16 cellular contexts compared by ENCODE assay signal in the genomic region with DNA sequence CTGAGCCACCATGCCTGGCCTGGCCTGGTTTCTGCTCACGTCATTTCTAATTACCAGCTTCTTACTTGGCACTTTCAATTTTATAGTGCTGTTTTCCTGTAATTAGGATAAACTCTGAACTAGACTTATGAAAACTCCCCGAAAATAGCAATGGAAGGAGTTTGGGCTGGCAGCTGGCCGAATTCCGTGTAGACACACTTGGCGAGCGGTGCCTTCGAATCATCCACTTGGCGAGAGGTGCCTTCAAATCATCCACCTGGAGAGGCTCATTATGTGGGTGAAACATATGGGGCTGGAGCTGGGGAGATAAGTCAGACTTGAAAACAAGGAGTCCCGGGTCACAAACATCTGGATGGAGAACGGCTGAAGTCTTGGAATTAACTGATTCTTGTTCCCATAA.
DNase-seq lines count a peak whose midpoint lies in the region; ATAC-seq and TF ChIP-seq lines count a peak whose summit lies in the region.
"Had no signal": no experiment of that assay in that cellular context is flagged by ENCODE, and none has a peak within 500 bp of the region (broad histone marks: within the 10 kb centered on the region; RNA-seq: fewer than 3 reads in every experiment).

No MANE protein-coding gene starts in this region.

- H3K27me3 Mint-ChIP-seq in stimulated activated naive B cell treated with anti-CD40 and anti-IgM and Interleukin-4, amounts not matched to agents 10 μg/mL and 1 μg/mL and 100 μg/mL, for 72 hours: peaks cover 7 to 25% of the 10 kb centered on the region in 2 donors
- H3K27me3 Mint-ChIP-seq: CD4-positive, CD25-positive, alpha-beta regulatory T cell had no signal

- H3K4me2 ChIP-seq in osteoblast (ENCODE audit: insufficient read depth, low read length): no peak overlapping the region
- H3K4me2 ChIP-seq: BLaER1 treated with 17β-estradiol and CSF1 and Interleukin-3, amounts not matched to agents 10 nM and 100 nM; GM23338 had no signal

- H2AFZ ChIP-seq in osteoblast (ENCODE audit: low read length): no peak overlapping the region
- H2AFZ ChIP-seq: GM23338 had no signal

- H3K36me3 Mint-ChIP-seq in stimulated activated naive B cell treated with anti-CD40 and anti-IgM and Interleukin-4, amounts not matched to agents 10 μg/mL and 1 μg/mL and 100 μg/mL, for 72 hours: no peaks in the 10 kb centered on the region
- H3K36me3 Mint-ChIP-seq: CD4-positive, CD25-positive, alpha-beta regulatory T cell had no signal

- H3K27ac ChIP-seq in osteoblast (ENCODE audit: low read depth, low read length): peak overlapping the region; percentile 9
- H3K27ac ChIP-seq: 22Rv1; BLaER1 treated with 17β-estradiol and CSF1 and Interleukin-3, amounts not matched to agents 10 nM and 100 nM had no signal

- H3K4me3 ChIP-seq in fibroblast of mammary gland (ENCODE audit: control insufficient read depth, low read depth, low read length) (no peak overlapping the region), osteoblast (ENCODE audit: insufficient read depth, low read length) (no peak overlapping the region)
- H3K4me3 ChIP-seq: BLaER1 treated with 17β-estradiol and CSF1 and Interleukin-3, amounts not matched to agents 10 nM and 100 nM; GM23338 had no signal

- no peaks in the 10 kb centered on the region for H3K9me3 ChIP-seq in osteoblast (ENCODE audit: low read depth, low read length)
- H3K9me3 ChIP-seq: BLaER1 treated with 17β-estradiol and CSF1 and Interleukin-3, amounts not matched to agents 10 nM and 100 nM had no signal

- no peak overlapping the region for H3K27ac Mint-ChIP-seq in stimulated activated naive B cell treated with anti-CD40 and anti-IgM and Interleukin-4, amounts not matched to agents 10 μg/mL and 1 μg/mL and 100 μg/mL, for 72 hours
- H3K27ac Mint-ChIP-seq: CD4-positive, CD25-positive, alpha-beta regulatory T cell; GM23338; H9 had no signal

- H3K36me3 ChIP-seq in osteoblast (ENCODE audit: insufficient read depth, low read length): no peaks in the 10 kb centered on the region
- H3K36me3 ChIP-seq: BLaER1 treated with 17β-estradiol and CSF1 and Interleukin-3, amounts not matched to agents 10 nM and 100 nM had no signal

- no peak for ATAC-seq in stimulated activated naive B cell treated with anti-CD40 and anti-IgM and Interleukin-4, amounts not matched to agents 10 μg/mL and 1 μg/mL and 100 μg/mL, for 72 hours (replicated peaks)
- ATAC-seq: GM23338 had no signal

- no peaks in the 10 kb centered on the region for H3K9me3 Mint-ChIP-seq in stimulated activated naive B cell treated with anti-CD40 and anti-IgM and Interleukin-4, amounts not matched to agents 10 μg/mL and 1 μg/mL and 100 μg/mL, for 72 hours
- H3K9me3 Mint-ChIP-seq: GM23338, H9 had no signal

- peaks cover 7% of the 10 kb centered on the region for H3K4me1 ChIP-seq in osteoblast (ENCODE audit: insufficient read depth, low read length)

- H3K79me2 ChIP-seq in osteoblast (ENCODE audit: insufficient read depth, low read length): no peaks in the 10 kb centered on the region

- no peaks in the 10 kb centered on the region for H3K4me1 Mint-ChIP-seq in stimulated activated naive B cell treated with anti-CD40 and anti-IgM and Interleukin-4, amounts not matched to agents 10 μg/mL and 1 μg/mL and 100 μg/mL, for 72 hours
- H3K4me1 Mint-ChIP-seq: CD4-positive, CD25-positive, alpha-beta regulatory T cell; GM23338; H9 had no signal

- no peaks in the 10 kb centered on the region for H4K20me1 ChIP-seq in osteoblast (ENCODE audit: insufficient read depth, low read length)
- H4K20me1 ChIP-seq: BLaER1 treated with 17β-estradiol and CSF1 and Interleukin-3, amounts not matched to agents 10 nM and 100 nM had no signal

- H3K27me3 ChIP-seq in osteoblast (ENCODE audit: insufficient read depth, low read length): no peaks in the 10 kb centered on the region
- H3K27me3 ChIP-seq: BLaER1 treated with 17β-estradiol and CSF1 and Interleukin-3, amounts not matched to agents 10 nM and 100 nM had no signal

- no peak overlapping the region for H3K4me3 Mint-ChIP-seq in stimulated activated naive B cell treated with anti-CD40 and anti-IgM and Interleukin-4, amounts not matched to agents 10 μg/mL and 1 μg/mL and 100 μg/mL, for 72 hours
- H3K4me3 Mint-ChIP-seq: CD4-positive, CD25-positive, alpha-beta regulatory T cell; GM23338; H9 had no signal

- TF ChIP-seq CTCF in fibroblast of mammary gland (conservative IDR thresholded peaks at IDR 0.05; ENCODE audit: control insufficient read depth, insufficient read depth, low read depth, low read length) (no peak), osteoblast (IDR thresholded peaks at IDR 0.05; ENCODE audit: extremely low read depth, low read depth, low read length) (no peak)

- DNase-seq in NCI-H2171 treated with DMSO at 0.1 percent for 48 hours (lab: John Stamatoyannopoulos, UW): peak; percentile 27
- no peak for DNase-seq in NCI-H2171 (lab: John Stamatoyannopoulos, UW)
- peak; percentile 33 for DNase-seq in fibroblast of mammary gland (ENCODE audit: low read depth)
- DNase-seq in osteoblast (ENCODE audit: insufficient read length, low spot score, missing footprints): no peak
- DNase-seq in Ammon's horn (ENCODE audit: low spot score): no peak
- DNase-seq in activated CD8-positive, alpha-beta memory T cell treated with anti-CD3 and anti-CD28 coated beads, Interleukin-2, amount 50 U/mL, for 48 hours: no peak
- DNase-seq in stimulated activated naive B cell treated with anti-CD40 and anti-IgM and Interleukin-4, amounts not matched to agents 10 μg/mL and 1 μg/mL and 100 μg/mL, for 72 hours: no peak
- no peak for DNase-seq in activated T-cell treated with anti-CD3 and anti-CD28 coated beads for 4 hours
- DNase-seq: AML-193; CD4-positive, CD25-positive, alpha-beta regulatory T cell; DMS79; EL; H9 had no signal

Comparison
In these comparisons a context has a peak if more than half of its experiments do, and no peak if none do; other contexts are left out.
1. DNase-seq: peak in NCI-H2171 treated with DMSO at 0.1 percent for 48 hours (single experiment) and fibroblast of mammary gland (single experiment); none in NCI-H2171 (single experiment), osteoblast (single experiment), Ammon's horn (single experiment), activated CD8-positive, alpha-beta memory T cell treated with anti-CD3 and anti-CD28 coated beads, Interleukin-2, amount 50 U/mL, for 48 hours (single experiment), stimulated activated naive B cell treated with anti-CD40 and anti-IgM and Interleukin-4, amounts not matched to agents 10 μg/mL and 1 μg/mL and 100 μg/mL, for 72 hours (single experiment) and activated T-cell treated with anti-CD3 and anti-CD28 coated beads for 4 hours (single experiment).